2 cellular contexts compared by ENCODE assay signal in genomic region chr11:61237130-61237529, GRCh38. TPM values are rescaled to one million over a fixed set of nuclear protein-coding genes. Genes with fewer than 3 reads are reported as not detected.
"Had no signal": no experiment of that assay in that cellular context is flagged by ENCODE, and none has a peak within 500 bp of the region (broad histone marks: within the 10 kb centered on the region; RNA-seq: fewer than 3 reads in every experiment).

No MANE protein-coding gene starts in this region.

RNA-seq across cellular contexts. Expression of gene PGA5, which starts 3.8 kb away (rescaled TPM):
- total RNA-seq: G401, GM12878 had no signal
- polyA plus RNA-seq: GM12878 had no signal

RNA-seq across cellular contexts. Expression of gene PGA4, which starts 15.0 kb away (rescaled TPM):
- total RNA-seq: G401, GM12878 had no signal
- polyA plus RNA-seq: GM12878 had no signal

RNA-seq across cellular contexts. Expression of gene PGA3, which starts 33.8 kb away (rescaled TPM):
- total RNA-seq: G401, GM12878 had no signal
- polyA plus RNA-seq: GM12878 had no signal
